8 cellular contexts compared by ENCODE assay signal in the genomic region with DNA sequence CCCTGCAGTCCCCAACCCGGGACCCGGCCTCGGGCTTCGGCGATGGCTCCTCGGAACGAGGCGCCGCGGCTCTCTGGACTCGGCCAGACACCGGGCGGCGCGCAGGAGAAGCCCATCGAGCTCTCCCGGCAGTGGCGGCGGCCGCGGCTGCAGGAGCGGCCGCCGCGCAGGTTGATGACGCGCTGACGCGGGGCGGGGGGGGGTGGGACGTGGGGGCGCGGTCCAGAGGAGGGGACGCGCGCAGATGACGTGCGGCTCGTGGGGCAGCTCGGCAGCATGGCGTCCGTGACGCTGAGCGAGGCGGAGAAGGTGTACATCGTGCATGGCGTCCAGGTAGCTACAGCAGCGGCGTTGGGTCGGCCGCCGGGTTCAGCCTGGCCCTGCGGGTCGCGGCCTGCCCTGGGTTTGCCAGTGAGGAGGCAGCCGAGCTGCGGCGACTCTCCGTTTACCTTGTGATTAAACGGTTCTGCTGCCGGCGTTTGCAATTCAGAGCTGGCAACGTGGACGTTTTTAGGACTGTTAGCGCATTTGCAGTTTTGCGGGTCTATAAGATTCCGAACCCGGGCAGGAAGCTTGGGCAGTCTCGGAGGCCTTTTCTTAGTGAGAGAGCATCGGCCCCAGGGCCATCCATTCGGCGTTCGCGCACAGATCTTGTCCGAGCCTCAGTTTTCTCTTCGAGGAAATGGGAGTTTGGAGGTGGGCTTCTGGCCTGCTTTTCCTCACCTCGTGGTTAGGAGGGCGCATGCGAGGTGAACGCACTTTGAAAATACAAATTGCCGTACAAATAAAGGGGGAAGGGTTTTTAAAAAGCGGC. TPM values are rescaled to one million over a fixed set of nuclear protein-coding genes. Genes with fewer than 3 reads are reported as not detected.
A peak's percentile ranks its signal among the peaks of the same experiment; 100 is the strongest.
DNase-seq lines count a peak whose midpoint lies in the region; ATAC-seq and TF ChIP-seq lines count a peak whose summit lies in the region.

A gene (plus strand): TSS at position 243 of the 814 bp plus-strand sequence. CDS start 34 bp downstream, at position 277.
A gene with protein sequence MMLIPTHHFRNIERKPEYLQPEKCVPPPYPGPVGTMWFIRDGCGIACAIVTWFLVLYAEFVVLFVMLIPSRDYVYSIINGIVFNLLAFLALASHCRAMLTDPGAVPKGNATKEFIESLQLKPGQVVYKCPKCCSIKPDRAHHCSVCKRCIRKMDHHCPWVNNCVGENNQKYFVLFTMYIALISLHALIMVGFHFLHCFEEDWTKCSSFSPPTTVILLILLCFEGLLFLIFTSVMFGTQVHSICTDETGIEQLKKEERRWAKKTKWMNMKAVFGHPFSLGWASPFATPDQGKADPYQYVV (minus strand): TSS at position 173 of the 814 bp plus-strand sequence. CDS start 16,738 bp downstream, outside the sequence.

- intact Hi-C loops in CD4-positive, alpha-beta T cell (cut with DNase I, micrococcal nuclease): loop anchor here in 1 of 2 experiments (2.0 to 10.0 kb wide), 4 partner anchors 114 to 1871 kb away; a partner anchor contains a TSS

- DNase-seq in CD4-positive, alpha-beta T cell: peak; percentile 77 to 88 (median 82)
- peak; percentile 69 for DNase-seq in NOMO-1 treated with dmso at 0.1 percent for 144 hours (lab: John Stamatoyannopoulos, UW; ENCODE audit: unreplicated experiment)
- peak; percentile 67 for DNase-seq in activated CD8-positive, alpha-beta memory T cell treated with anti-CD3 and anti-CD28 coated beads, Interleukin-2, amount 50 U/mL, for 1 hour (ENCODE audit: extremely low read depth)
- DNase-seq in endodermal cell: peak; percentile 94
- DNase-seq in stimulated activated CD8-positive, alpha-beta memory T cell treated with anti-CD3 and anti-CD28 coated beads, Interleukin-15, amount 100 ng/mL, for 24 hours (ENCODE audit: low read depth): peak; percentile 72

- CTCF ChIA-PET in CD4-positive, alpha-beta T cell (lab: Charles Lee): interaction anchor here (0.6 to 2.6 kb wide), 2 partner anchors 16 to 467 kb away, joined by 3 to 7 read pairs; no protein-coding TSS in a partner anchor

- no peak for TF ChIP-seq CTCF in CD4-positive, alpha-beta T cell (IDR thresholded peaks at IDR 0.05)
- no peak for TF ChIP-seq CTCF in endodermal cell (conservative IDR thresholded peaks at IDR 0.05)

- H3K36me3 Mint-ChIP-seq in CD4-positive, alpha-beta T cell (ENCODE audit: low read depth): peaks cover 16% of the 10 kb centered on the region
- no peaks in the 10 kb centered on the region for H3K36me3 Mint-ChIP-seq in endodermal cell (ENCODE audit: low read depth)

- H3K36me3 ChIP-seq in endodermal cell (ENCODE audit: control insufficient read depth, insufficient read depth, low read length) (no peaks in the 10 kb centered on the region), mesodermal cell (ENCODE audit: control insufficient read depth, insufficient read depth, low read length) (peaks cover 11% of the 10 kb centered on the region)

- H3K9ac ChIP-seq in endodermal cell (ENCODE audit: extremely low read depth, low read length, poor library complexity, severe bottlenecking): peak within 1 kb of the TSS; percentile 94

- H3K4me1 Mint-ChIP-seq in CD4-positive, alpha-beta T cell (ENCODE audit: low read depth): peaks cover 73% of the 10 kb centered on the region
- peaks cover 21% of the 10 kb centered on the region for H3K4me1 Mint-ChIP-seq in endodermal cell

- H3K4me1 ChIP-seq in endodermal cell (ENCODE audit: control insufficient read depth, insufficient read depth, low read length) (no peaks in the 10 kb centered on the region), mesodermal cell (ENCODE audit: control insufficient read depth, insufficient read depth, low read length, poor library complexity, severe bottlenecking) (peaks cover 5% of the 10 kb centered on the region)

- 0% methylated on average over 46 to 82 of the region's 82 CpGs for WGBS in endodermal cell (ENCODE audit: insufficient coverage in 1 of 2, insufficient read length in 1 of 2), 2 experiments
- 1% methylated on average over 58 to 65 of the region's 82 CpGs for WGBS in mesodermal cell (ENCODE audit: insufficient coverage in 2 of 2), 2 experiments

- POLR2A ChIA-PET in CD4-positive, alpha-beta T cell (lab: Charles Lee): interaction anchor here (0.5 to 3.0 kb wide), 20 partner anchors 9 to 714 kb away, joined by 3 to 18 read pairs (median 4); a partner anchor contains a TSS

- no peaks in the 10 kb centered on the region for H3K27me3 ChIP-seq in CD4-positive, alpha-beta T cell (ENCODE audit: control insufficient read depth, insufficient read depth, low read length)
- no peaks in the 10 kb centered on the region for H3K27me3 ChIP-seq in endodermal cell (ENCODE audit: control insufficient read depth, insufficient read depth, low read length, poor library complexity, severe bottlenecking)

- H3K4me3 Mint-ChIP-seq in CD4-positive, alpha-beta T cell: peak within 1 kb of the TSS; percentile 98
- H3K4me3 Mint-ChIP-seq in endodermal cell: peak within 1 kb of the TSS; percentile 97

- H3K27ac ChIP-seq in CD4-positive, alpha-beta T cell (ENCODE audit: low read depth, low read length): peak within 1 kb of the TSS; percentile 70
- H3K27ac ChIP-seq in endodermal cell (ENCODE audit: low read depth, low read length) (peak within 1 kb of the TSS; percentile 72), mesodermal cell (ENCODE audit: low read depth, low read length, severe bottlenecking) (peak within 1 kb of the TSS; percentile 84)

- no peaks in the 10 kb centered on the region for H3K9me3 Mint-ChIP-seq in CD4-positive, alpha-beta T cell
- no peaks in the 10 kb centered on the region for H3K9me3 Mint-ChIP-seq in endodermal cell

- H3K4me3 ChIP-seq in endodermal cell (ENCODE audit: low read length): peak within 1 kb of the TSS; percentile 97
- H3K4me3 ChIP-seq in mesodermal cell (ENCODE audit: extremely low read depth, insufficient read depth, low read length, poor library complexity, severe bottlenecking): peak within 1 kb of the TSS; percentile 97

- peak; percentile 95 for ATAC-seq in CD4-positive, alpha-beta T cell (ENCODE audit: poor library complexity)
- ATAC-seq in GM19397 (IDR thresholded peaks at IDR 0.05; ENCODE audit: unreplicated experiment) (peak; percentile 79), HG03558 (IDR thresholded peaks at IDR 0.05; ENCODE audit: extremely low read depth, unreplicated experiment) (peak; percentile 59)

- H3K27ac Mint-ChIP-seq in CD4-positive, alpha-beta T cell: peak within 1 kb of the TSS; percentile 94
- H3K27ac Mint-ChIP-seq in endodermal cell: peak within 1 kb of the TSS; percentile 96

- H3K9me3 ChIP-seq in CD4-positive, alpha-beta T cell (ENCODE audit: control insufficient read depth, low read length): no peaks in the 10 kb centered on the region
- H3K9me3 ChIP-seq in endodermal cell (ENCODE audit: control insufficient read depth, low read length) (no peaks in the 10 kb centered on the region), mesodermal cell (ENCODE audit: control insufficient read depth, low read length) (no peaks in the 10 kb centered on the region)

- no peaks in the 10 kb centered on the region for H3K27me3 Mint-ChIP-seq in CD4-positive, alpha-beta T cell
- H3K27me3 Mint-ChIP-seq in endodermal cell (ENCODE audit: insufficient read depth): no peaks in the 10 kb centered on the region

RNA-seq across cellular contexts. Expression of the first gene that starts in this region (rescaled TPM):
- 10 to 100 TPM; 28.1 to 28.4 TPM for total RNA-seq in CD4-positive, alpha-beta T cell
- total RNA-seq in endodermal cell: 10 to 100 TPM; 61.2 to 69.4 TPM
- polyA plus RNA-seq in endodermal cell (2013, experiment 1 of 2): 61.4 TPM
- 54.6 TPM for polyA plus RNA-seq in endodermal cell (2013, experiment 2 of 2)
- 51.6 TPM for polyA plus RNA-seq in mesodermal cell (2013, experiment 1 of 2)
- 51.9 TPM for polyA plus RNA-seq in mesodermal cell (2013, experiment 2 of 2)

RNA-seq across cellular contexts. Expression of the second gene that starts in this region (rescaled TPM):
- 10 to 100 TPM; 34.4 to 34.6 TPM for total RNA-seq in CD4-positive, alpha-beta T cell
- total RNA-seq in endodermal cell: 10 to 100 TPM; 63.7 to 69.7 TPM
- 51.6 TPM for polyA plus RNA-seq in endodermal cell (2013, experiment 1 of 2)
- 45.0 TPM for polyA plus RNA-seq in endodermal cell (2013, experiment 2 of 2)
- polyA plus RNA-seq in mesodermal cell (2013, experiment 1 of 2): 57.4 TPM
- 54.7 TPM for polyA plus RNA-seq in mesodermal cell (2013, experiment 2 of 2)

Comparison
In these comparisons a context has a peak if more than half of its experiments do, and no peak if none do; other contexts are left out.
1. Peak in every context shown above with its lines: DNase-seq, ATAC-seq, H3K4me3 ChIP-seq and H3K27ac ChIP-seq.